ENCODE assay signal across 1 cellular context in genomic region chr17:50667259-50668024, GRCh38.
TF ChIP-seq lines count a peak whose summit lies in the region.

No MANE protein-coding gene starts in this region.

TF ChIP-seq in HepG2, 621 proteins besides CTCF, POLR2A, EP300 and RAD21 (continued from another document):
- 0 out of 2 replicates have a peak, but pooled peaks have one; percentile 22 for TF ChIP-seq SKIL (CRISPR knock-in tag; IDR thresholded peaks at IDR 0.05; ENCODE audit: borderline replicate concordance)
- TF ChIP-seq ZHX2 (IDR thresholded peaks at IDR 0.05; ENCODE audit: low read depth): no peak
- TF ChIP-seq ZHX2 (CRISPR knock-in tag; IDR thresholded peaks at IDR 0.05; ENCODE audit: borderline replicate concordance): no peak
- 0 out of 2 replicates have a peak, but pooled peaks have one; percentile 38 for TF ChIP-seq CENPT (CRISPR knock-in tag; IDR thresholded peaks at IDR 0.05; ENCODE audit: low read depth)
- no peak for TF ChIP-seq MAZ (IDR thresholded peaks at IDR 0.05; ENCODE audit: borderline replicate concordance, low read depth, low read length)
- 0 out of 2 replicates have a peak, but pooled peaks have one; percentile 18 for TF ChIP-seq MAZ (CRISPR knock-in tag; IDR thresholded peaks at IDR 0.05; ENCODE audit: low read depth)
- peak; percentile 28; the same call in 1 of the 2 replicates for TF ChIP-seq ZNF251 (CRISPR knock-in tag; IDR thresholded peaks at IDR 0.05)
- peak; percentile 30; the same call in 1 of the 2 replicates for TF ChIP-seq HINFP (CRISPR knock-in tag; IDR thresholded peaks at IDR 0.05; ENCODE audit: low read depth)
- TF ChIP-seq KDM5B (CRISPR knock-in tag; IDR thresholded peaks at IDR 0.05; ENCODE audit: borderline replicate concordance): peak; percentile 34; the same call in 1 of the 2 replicates
- no peak for TF ChIP-seq NONO (IDR thresholded peaks at IDR 0.05)
- no peak for TF ChIP-seq NONO (CRISPR knock-in tag; conservative IDR thresholded peaks at IDR 0.05)
- no peak for TF ChIP-seq ZNF30 (CRISPR knock-in tag; IDR thresholded peaks at IDR 0.05)
- TF ChIP-seq SSRP1 (CRISPR knock-in tag; IDR thresholded peaks at IDR 0.05): peak; percentile 39; the same call in 1 of the 2 replicates
- no peak for TF ChIP-seq PITX1 (CRISPR knock-in tag; IDR thresholded peaks at IDR 0.05)
- no peak for TF ChIP-seq ZBTB39 (CRISPR knock-in tag; IDR thresholded peaks at IDR 0.05)
- 0 out of 2 replicates have a peak, but pooled peaks have one; percentile 18 for TF ChIP-seq HOXA3 (CRISPR knock-in tag; IDR thresholded peaks at IDR 0.05)
- TF ChIP-seq ZBTB20 (CRISPR knock-in tag; IDR thresholded peaks at IDR 0.05; ENCODE audit: borderline replicate concordance, low read depth): no peak
- TF ChIP-seq PAXIP1 (CRISPR knock-in tag; conservative IDR thresholded peaks at IDR 0.05): peak; percentile 17; the same call in 1 of the 2 replicates
- no peak for TF ChIP-seq PCBP1 (IDR thresholded peaks at IDR 0.05; ENCODE audit: borderline replicate concordance, low read depth, low read length)
- 0 out of 2 replicates have a peak, but pooled peaks have one; percentile 39 for TF ChIP-seq ZNF713 (CRISPR knock-in tag; IDR thresholded peaks at IDR 0.05)
- TF ChIP-seq MTERF4 (CRISPR knock-in tag; IDR thresholded peaks at IDR 0.05): no peak
- no peak for TF ChIP-seq MXI1 (IDR thresholded peaks at IDR 0.05; ENCODE audit: borderline replicate concordance, low read depth, low read length)
